ENCODE assay signal across 1 cellular context in the genomic region with DNA sequence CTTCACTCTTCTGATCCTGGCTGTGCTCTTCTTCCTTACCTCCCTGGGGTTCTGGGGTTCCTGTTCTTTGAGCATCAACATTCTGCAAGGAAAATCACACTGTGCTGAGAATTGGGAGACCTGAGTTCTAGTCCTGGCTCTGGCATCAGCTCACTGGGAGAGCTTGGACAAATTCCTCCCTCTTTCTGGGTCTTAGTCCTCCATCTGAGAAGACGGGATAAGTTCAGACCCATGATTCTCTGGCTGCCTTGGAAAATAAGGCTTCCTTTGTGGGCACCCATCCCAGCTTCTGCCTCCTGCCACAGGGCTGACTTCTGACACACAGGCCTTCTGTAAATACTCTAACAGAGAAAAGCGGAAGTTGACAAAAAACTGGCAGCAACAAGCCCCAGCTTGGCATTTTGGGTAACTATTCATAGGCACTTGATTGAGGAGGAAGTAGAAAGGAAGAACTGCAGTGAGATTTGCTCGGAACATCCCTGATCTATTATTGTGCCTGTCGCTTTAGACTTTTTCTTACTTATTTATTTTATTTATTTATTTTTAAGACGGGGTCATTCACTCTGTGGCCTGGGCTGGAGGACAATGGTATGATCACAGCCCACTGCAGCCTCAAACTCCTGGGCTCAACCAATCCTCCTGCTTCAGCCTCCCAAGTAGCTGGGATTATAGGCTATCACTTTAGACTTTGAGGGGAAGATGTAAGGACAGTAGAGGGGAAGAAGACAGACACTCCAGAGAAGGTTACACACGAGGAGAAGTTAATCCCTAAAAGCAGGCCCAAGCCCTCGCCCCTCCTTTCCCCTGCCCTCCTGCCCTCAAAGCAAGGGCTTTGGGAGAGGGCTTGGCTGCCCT.
TF ChIP-seq lines count a peak whose summit lies in the region.

No MANE protein-coding gene starts in this region.

TF ChIP-seq in K562, 482 proteins besides CTCF, POLR2A, EP300 and RAD21 (continued from another document):
- TF ChIP-seq ELK3 (CRISPR knock-in tag; IDR thresholded peaks at IDR 0.05) (no peak), GTF2A2 (tag; IDR thresholded peaks at IDR 0.05) (no peak)
